In genomic region chr6:156686429-156686939, GRCh38 we compare ENCODE assay signal across 8 cellular contexts.
DNase-seq lines count a peak whose midpoint lies in the region; ATAC-seq, FAIRE-seq and TF ChIP-seq lines count a peak whose summit lies in the region.

No MANE protein-coding gene starts in this region.

- CTCF ChIA-PET in HepG2 (lab: Yijun Ruan, JAX; ENCODE audit: low intra/inter-chr PET ratio, low total read pairs), result interaction anchor here (0.7 kb wide), 1 partner anchor 122 kb away, joined by 3 read pairs; no protein-coding TSS in a partner anchor

- peak overlapping the region; percentile 85 to 96 (median 94) for H3K27ac Mint-ChIP-seq in CD14-positive monocyte
- peak overlapping the region; percentile 92 for H3K27ac Mint-ChIP-seq in T-helper 2 cell treated with Interferon-gamma antibody and Interleukin-4, amounts not matched to agents 5 μg/mL and 100 μg/mL, for 36 hours
- peak overlapping the region; percentile 98 for H3K27ac Mint-ChIP-seq in stimulated activated naive B cell treated with anti-CD40 and anti-IgM and Interleukin-4, amounts not matched to agents 10 μg/mL and 1 μg/mL and 100 μg/mL, for 72 hours

- H2AFZ ChIP-seq in HepG2 (ENCODE audit: low read length), result peak overlapping the region; percentile 75

- H3K27me3 ChIP-seq in dorsolateral prefrontal cortex (no peaks in the 10 kb centered on the region), HepG2 (ENCODE audit: control insufficient read depth in 1 of 2, insufficient read depth in 2 of 2, low read length in 2 of 2) (peaks cover 0 to 29% of the 10 kb centered on the region in 2 experiments; a peak in 3 of 5 replicates)

- peaks cover 2 to 7% (median 6%) of the 10 kb centered on the region in 3 donors for H3K27me3 Mint-ChIP-seq in CD14-positive monocyte (ENCODE audit: low read depth in 3 of 3)
- H3K27me3 Mint-ChIP-seq in T-helper 2 cell treated with Interferon-gamma antibody and Interleukin-4, amounts not matched to agents 5 μg/mL and 100 μg/mL, for 36 hours (ENCODE audit: low read depth), result peaks cover 22% of the 10 kb centered on the region
- H3K27me3 Mint-ChIP-seq in stimulated activated naive B cell treated with anti-CD40 and anti-IgM and Interleukin-4, amounts not matched to agents 10 μg/mL and 1 μg/mL and 100 μg/mL, for 72 hours, result no peaks in the 10 kb centered on the region

- POLR2A ChIA-PET in HepG2 (lab: Yijun Ruan, JAX), result interaction anchor here (1.0 to 1.6 kb wide), 3 partner anchors 33 to 94 kb away, joined by 3 to 10 read pairs (median 3); partner anchors contain the start of gene ARID1B

- no peaks in the 10 kb centered on the region for H3K36me3 ChIP-seq in HepG2 (replicated peaks in 1 of 2; ENCODE audit: control insufficient read depth in 1 of 2, insufficient read depth in 2 of 2, low read length in 2 of 2)

- H3K4me3 Mint-ChIP-seq in CD14-positive monocyte, result peak overlapping the region; percentile 94 to 96
- peak overlapping the region; percentile 92 for H3K4me3 Mint-ChIP-seq in T-helper 2 cell treated with Interferon-gamma antibody and Interleukin-4, amounts not matched to agents 5 μg/mL and 100 μg/mL, for 36 hours
- H3K4me3 Mint-ChIP-seq in stimulated activated naive B cell treated with anti-CD40 and anti-IgM and Interleukin-4, amounts not matched to agents 10 μg/mL and 1 μg/mL and 100 μg/mL, for 72 hours, result peak overlapping the region; percentile 90 to 92

- no peak for TF ChIP-seq POLR2A in HepG2 (IDR thresholded peaks at IDR 0.05; ENCODE audit: insufficient read depth in 1 of 2, low read depth in 2 of 2, low read length in 2 of 2)

- DNase-seq in CD14-positive monocyte (ENCODE audit: low spot score) (no peak), NCI-H1417 (lab: John Stamatoyannopoulos, UW) (peak; percentile 71 to 96 (median 93)), dorsolateral prefrontal cortex (peak in 5 of 10 donors; percentile 38 to 65 (median 42)), HepG2 (ENCODE audit: low spot score) (peak; percentile 70)
- DNase-seq in T-helper 2 cell treated with Interferon-gamma antibody and Interleukin-4, amounts not matched to agents 5 μg/mL and 100 μg/mL, for 36 hours (ENCODE audit: low spot score), result peak; percentile 29
- no peak for DNase-seq in stimulated activated naive B cell treated with anti-CD40 and anti-IgM and Interleukin-4, amounts not matched to agents 10 μg/mL and 1 μg/mL and 100 μg/mL, for 72 hours

- TF ChIP-seq CTCF in CD14-positive monocyte (IDR thresholded peaks at IDR 0.05) (no peak), dorsolateral prefrontal cortex (IDR thresholded peaks at IDR 0.05 in 54 of 56, conservative IDR thresholded peaks at IDR 0.05 in 2 of 56; ENCODE audit: low read depth in 1 of 56, partially characterized antibody in 56 of 56) (peak in 32 of 56 donors; percentile 8 to 52 (median 27)), HepG2 (CRISPR knock-in tag; IDR thresholded peaks at IDR 0.05) (peak; percentile 31)

- BruUV-seq in HepG2 (replicated peaks; lab: Mats Ljungman, UMichigan), result no TSS peak

- H3K4me2 ChIP-seq in HepG2 (ENCODE audit: low read depth, low read length), result peak overlapping the region; percentile 98

- in situ Hi-C loops in HepG2 (cut with HindIII; ENCODE audit: extremely low pct_ligation_motif_present, low pct_unique_long_range_greater_than_20kb), result loop anchor here (5.0 kb wide), 1 partner anchor 86 kb away; no protein-coding TSS in a partner anchor

- no peaks in the 10 kb centered on the region for H3K9me3 ChIP-seq in HepG2 (ENCODE audit: low read length)

- FAIRE-seq in HepG2 (lab: Jason Lieb, UNC), result peak; percentile 44

- H3K4me1 Mint-ChIP-seq in CD14-positive monocyte, result peaks cover 32% of the 10 kb centered on the region
- H3K4me1 Mint-ChIP-seq in T-helper 2 cell treated with Interferon-gamma antibody and Interleukin-4, amounts not matched to agents 5 μg/mL and 100 μg/mL, for 36 hours (ENCODE audit: low read depth), result peaks cover 14% of the 10 kb centered on the region
- H3K4me1 Mint-ChIP-seq in stimulated activated naive B cell treated with anti-CD40 and anti-IgM and Interleukin-4, amounts not matched to agents 10 μg/mL and 1 μg/mL and 100 μg/mL, for 72 hours, result peaks cover 43 to 49% of the 10 kb centered on the region in 2 donors

- ATAC-seq in GM19395 (IDR thresholded peaks at IDR 0.05; ENCODE audit: unreplicated experiment), result peak; percentile 20
- ATAC-seq in HepG2, result peak; percentile 81
- peak; percentile 22 for ATAC-seq in stimulated activated naive B cell treated with anti-CD40 and anti-IgM and Interleukin-4, amounts not matched to agents 10 μg/mL and 1 μg/mL and 100 μg/mL, for 72 hours (replicated peaks)
- no peak for ATAC-seq in HG03571 (IDR thresholded peaks at IDR 0.05; ENCODE audit: unreplicated experiment)

- H3K9ac ChIP-seq in HepG2 (ENCODE audit: insufficient read depth, low read depth, low read length), result peak overlapping the region; percentile 75

- peak overlapping the region; percentile 90 to 100 (median 99) for H3K27ac ChIP-seq in dorsolateral prefrontal cortex
- H3K27ac ChIP-seq in HepG2 (ENCODE audit: extremely low read length, insufficient read depth, low read length), result peak overlapping the region; percentile 81

- H3K79me2 ChIP-seq in HepG2 (ENCODE audit: insufficient read depth, low read length), result no peaks in the 10 kb centered on the region

- H3K4me1 ChIP-seq in HepG2 (ENCODE audit: insufficient read depth, low read length), result peaks cover 18% of the 10 kb centered on the region

- TF ChIP-seq RAD21 in HepG2 (CRISPR knock-in tag; IDR thresholded peaks at IDR 0.05), result no peak; the same call in 1 of the 2 replicates

- peaks cover 0 to 3% (median 0%) of the 10 kb centered on the region in 7 donors for H3K9me3 Mint-ChIP-seq in CD14-positive monocyte
- no peaks in the 10 kb centered on the region for H3K9me3 Mint-ChIP-seq in T-helper 2 cell treated with Interferon-gamma antibody and Interleukin-4, amounts not matched to agents 5 μg/mL and 100 μg/mL, for 36 hours
- H3K9me3 Mint-ChIP-seq in stimulated activated naive B cell treated with anti-CD40 and anti-IgM and Interleukin-4, amounts not matched to agents 10 μg/mL and 1 μg/mL and 100 μg/mL, for 72 hours, result no peaks in the 10 kb centered on the region

- H3K4me3 ChIP-seq in dorsolateral prefrontal cortex, result peak overlapping the region; percentile 46 to 82 (median 71)
- H3K4me3 ChIP-seq in HepG2 (replicated peaks in 1 of 3; ENCODE audit: insufficient read depth in 1 of 3, low read depth in 2 of 3, low read length in 3 of 3), result peak overlapping the region; percentile 81 to 93 (median 86)

- TF ChIP-seq EP300 in HepG2 (IDR thresholded peaks at IDR 0.05; ENCODE audit: low read depth in 2 of 2, low read length in 2 of 2), result no peak
- TF ChIP-seq EP300 in HepG2 (CRISPR knock-in tag; IDR thresholded peaks at IDR 0.05; ENCODE audit: borderline replicate concordance), result no peak

- H3K36me3 Mint-ChIP-seq in CD14-positive monocyte, result no peaks in the 10 kb centered on the region
- H3K36me3 Mint-ChIP-seq in T-helper 2 cell treated with Interferon-gamma antibody and Interleukin-4, amounts not matched to agents 5 μg/mL and 100 μg/mL, for 36 hours (ENCODE audit: low read depth), result no peaks in the 10 kb centered on the region
- no peaks in the 10 kb centered on the region for H3K36me3 Mint-ChIP-seq in stimulated activated naive B cell treated with anti-CD40 and anti-IgM and Interleukin-4, amounts not matched to agents 10 μg/mL and 1 μg/mL and 100 μg/mL, for 72 hours

- intact Hi-C loops in CD14-positive monocyte (cut with micrococcal nuclease) (loop anchor here in 1 of 2 donors (5.0 kb wide), 3 partner anchors 271 to 1359 kb away; no protein-coding TSS in a partner anchor), dorsolateral prefrontal cortex (cut with DNase I) (loop anchor here (2.0 to 10.0 kb wide), 8 partner anchors 122 to 588 kb away; no protein-coding TSS in a partner anchor), HepG2 (cut with micrococcal nuclease; ENCODE audit: unreplicated experiment) (loop anchor here (1.0 to 2.0 kb wide), 3 partner anchors 34 to 122 kb away; partner anchors contain the start of gene ARID1B)

- 1% methylated on average over 11 of the region's 11 CpGs for WGBS in HepG2 (ENCODE audit: low lambda C conversion rate)

- no peaks in the 10 kb centered on the region for H4K20me1 ChIP-seq in HepG2 (ENCODE audit: insufficient read depth, low read length)

TF ChIP-seq in HepG2, 621 proteins besides CTCF, POLR2A, EP300 and RAD21 (continues in another document):
- 0 out of 2 replicates have a peak, but pooled peaks have one; percentile 26 for TF ChIP-seq ARID3A (IDR thresholded peaks at IDR 0.05; ENCODE audit: low read depth, low read length)
- 0 out of 2 replicates have a peak, but pooled peaks have one; percentile 26 for TF ChIP-seq ZNF562 (CRISPR knock-in tag; IDR thresholded peaks at IDR 0.05; ENCODE audit: borderline replicate concordance)
- TF ChIP-seq JUN (CRISPR knock-in tag; IDR thresholded peaks at IDR 0.05), result no peak
- 0 out of 2 replicates have a peak, but pooled peaks have one; percentile 13 for TF ChIP-seq MLX (CRISPR knock-in tag; IDR thresholded peaks at IDR 0.05)
- no peak for TF ChIP-seq SMAD3 (CRISPR knock-in tag; IDR thresholded peaks at IDR 0.05)
- TF ChIP-seq ZNF431 (CRISPR knock-in tag; IDR thresholded peaks at IDR 0.05; ENCODE audit: borderline replicate concordance, low read depth), result no peak
- 0 out of 4 replicates have a peak, but pooled peaks of 1 of the 2 experiments have one; percentile 0 for TF ChIP-seq MAFK (conservative IDR thresholded peaks at IDR 0.05 in 1 of 2, IDR thresholded peaks at IDR 0.05 in 1 of 2; ENCODE audit: low read length in 2 of 2)
- TF ChIP-seq ZBTB1 (CRISPR knock-in tag; IDR thresholded peaks at IDR 0.05; ENCODE audit: borderline replicate concordance), result no peak
- TF ChIP-seq SMYD3 (CRISPR knock-in tag; IDR thresholded peaks at IDR 0.05), result peak; percentile 11; the same call in 1 of the 2 replicates

Comparison
In these comparisons a context has a peak if more than half of its experiments do, and no peak if none do; other contexts are left out.
1. DNase-seq: peak in NCI-H1417 (3 of 3), T-helper 2 cell treated with Interferon-gamma antibody and Interleukin-4, amounts not matched to agents 5 μg/mL and 100 μg/mL, for 36 hours (single experiment) and HepG2 (single experiment); none in CD14-positive monocyte (single experiment) and stimulated activated naive B cell treated with anti-CD40 and anti-IgM and Interleukin-4, amounts not matched to agents 10 μg/mL and 1 μg/mL and 100 μg/mL, for 72 hours (single experiment).
2. Peak in every context shown above with its lines, with median percentiles within 50 percentile points of each other: H3K27ac Mint-ChIP-seq and H3K4me3 Mint-ChIP-seq.